In genomic region chr16:1378087-1378803, GRCh38 we compare ENCODE assay signal across 8 cellular contexts. TPM values are rescaled to one million over a fixed set of nuclear protein-coding genes. Genes with fewer than 3 reads are reported as not detected.
DNase-seq lines count a peak whose midpoint lies in the region; ATAC-seq and TF ChIP-seq lines count a peak whose summit lies in the region.

No MANE protein-coding gene starts in this region.

- DNase-seq in activated T-cell treated with anti-CD3 and anti-CD28 coated beads, Interleukin-2, amount 50 U/mL, for 24 hours, result no peak
- DNase-seq in activated T-cell treated with anti-CD3 and anti-CD28 coated beads, Interleukin-2, amount 50 U/mL, for 1 hour, result no peak
- DNase-seq in activated B cell treated with CpG ODN at 0.5 μM for 24 hours (no peak), right atrium auricular region (ENCODE audit: low spot score) (no peak), NCI-H774 (lab: John Stamatoyannopoulos, UW) (no peak)
- DNase-seq in activated effector memory CD4-positive, alpha-beta T cell treated with anti-CD3 and anti-CD28 coated beads, Interleukin-2, amount 50 U/mL, for 16 hours, result no peak

- H3K9me3 ChIP-seq in right atrium auricular region (no peaks in the 10 kb centered on the region), stomach smooth muscle (ENCODE audit: control insufficient read depth in 2 of 2, low read length in 2 of 2) (no peaks in the 10 kb centered on the region)

- CTCF ChIA-PET in activated B cell treated with CpG ODN at 0.5 μM for 24 hours (lab: Charles Lee), result interaction anchor here (0.8 to 2.7 kb wide), 4 partner anchors 9 to 161 kb away, joined by 3 to 12 read pairs (median 3); partner anchors contain the start of gene UQCC4

- H3K4me3 ChIP-seq in right atrium auricular region, result peak overlapping the region in 1 of 2 donors; percentile 70
- peak overlapping the region; percentile 31 to 66 for H3K4me3 ChIP-seq in stomach smooth muscle (ENCODE audit: low read length in 2 of 2)

- H3K27me3 ChIP-seq in right atrium auricular region (no peaks in the 10 kb centered on the region), stomach smooth muscle (ENCODE audit: control insufficient read depth in 1 of 2, insufficient read depth in 2 of 2, low read length in 2 of 2) (no peaks in the 10 kb centered on the region)

- no peak for ATAC-seq in activated B cell treated with CpG ODN at 0.5 μM for 24 hours (ENCODE audit: low read depth)
- ATAC-seq in HG02885 (IDR thresholded peaks at IDR 0.05; ENCODE audit: poor library complexity, unreplicated experiment), result no peak

- H3K27ac ChIP-seq in right atrium auricular region (peak overlapping the region; percentile 82 to 89), stomach smooth muscle (ENCODE audit: low read length) (no peak overlapping the region)

- POLR2A ChIA-PET in activated B cell treated with CpG ODN at 0.5 μM for 24 hours (lab: Charles Lee), result interaction anchor here (0.6 to 3.6 kb wide), 8 partner anchors 29 to 327 kb away, joined by 3 to 19 read pairs (median 4); partner anchors contain the start of genes CCDC154, TELO2 and UQCC4

- peak overlapping the region; percentile 89 for H3K4me3 Mint-ChIP-seq in activated T-cell treated with anti-CD3 and anti-CD28 coated beads, Interleukin-2, amount 50 U/mL, for 24 hours
- H3K4me3 Mint-ChIP-seq in activated B cell treated with CpG ODN at 0.5 μM for 24 hours, result peak overlapping the region; percentile 80

- peaks cover 30% of the 10 kb centered on the region for H3K36me3 Mint-ChIP-seq in activated T-cell treated with anti-CD3 and anti-CD28 coated beads, Interleukin-2, amount 50 U/mL, for 24 hours (ENCODE audit: low read depth)
- H3K36me3 Mint-ChIP-seq in activated B cell treated with CpG ODN at 0.5 μM for 24 hours (ENCODE audit: low read depth), result peaks cover 38% of the 10 kb centered on the region

- intact Hi-C loops in activated B cell treated with CpG ODN at 0.5 μM for 24 hours (cut with micrococcal nuclease), result no loop called here

- H3K4me1 ChIP-seq in right atrium auricular region, result peaks cover 0 to 25% of the 10 kb centered on the region in 2 donors
- H3K4me1 ChIP-seq in stomach smooth muscle (ENCODE audit: control insufficient read depth, insufficient read depth, low read length), result peaks cover 16% of the 10 kb centered on the region

- H3K36me3 ChIP-seq in right atrium auricular region, result peaks cover 5% of the 10 kb centered on the region
- H3K36me3 ChIP-seq in stomach smooth muscle (ENCODE audit: control insufficient read depth in 2 of 2, insufficient read depth in 2 of 2, low read length in 2 of 2), result peaks cover 3 to 7% of the 10 kb centered on the region in 2 donors

- TF ChIP-seq CTCF in activated B cell treated with CpG ODN at 0.5 μM for 24 hours (IDR thresholded peaks at IDR 0.05), result no peak
- TF ChIP-seq CTCF in right atrium auricular region (IDR thresholded peaks at IDR 0.05), result no peak

- peak overlapping the region; percentile 97 for H3K27ac Mint-ChIP-seq in activated T-cell treated with anti-CD3 and anti-CD28 coated beads, Interleukin-2, amount 50 U/mL, for 24 hours
- H3K27ac Mint-ChIP-seq in activated B cell treated with CpG ODN at 0.5 μM for 24 hours, result peak overlapping the region; percentile 78

- no peak overlapping the region for H3K9ac ChIP-seq in stomach smooth muscle (ENCODE audit: low read length in 2 of 2)

- H3K9me3 Mint-ChIP-seq in activated T-cell treated with anti-CD3 and anti-CD28 coated beads, Interleukin-2, amount 50 U/mL, for 24 hours, result no peaks in the 10 kb centered on the region
- no peaks in the 10 kb centered on the region for H3K9me3 Mint-ChIP-seq in activated B cell treated with CpG ODN at 0.5 μM for 24 hours

- H3K4me1 Mint-ChIP-seq in activated T-cell treated with anti-CD3 and anti-CD28 coated beads, Interleukin-2, amount 50 U/mL, for 24 hours (ENCODE audit: low read depth), result peaks cover 20% of the 10 kb centered on the region
- peaks cover 14% of the 10 kb centered on the region for H3K4me1 Mint-ChIP-seq in activated B cell treated with CpG ODN at 0.5 μM for 24 hours

- H3K27me3 Mint-ChIP-seq in activated T-cell treated with anti-CD3 and anti-CD28 coated beads, Interleukin-2, amount 50 U/mL, for 24 hours, result no peaks in the 10 kb centered on the region
- H3K27me3 Mint-ChIP-seq in activated B cell treated with CpG ODN at 0.5 μM for 24 hours, result no peaks in the 10 kb centered on the region

RNA-seq across cellular contexts. Expression of gene GNPTG, which starts 26.5 kb away (rescaled TPM):
- total RNA-seq in activated B cell treated with CpG ODN at 0.5 μM for 24 hours, result 36.3 and 40.2 TPM in 2 replicates
- 10 to 100 TPM; 31.8 to 46.7 TPM for total RNA-seq in right atrium auricular region

RNA-seq across cellular contexts. Expression of gene TSR3, which starts 26.6 kb away (rescaled TPM):
- 45.3 and 49.0 TPM in 2 replicates for total RNA-seq in activated B cell treated with CpG ODN at 0.5 μM for 24 hours
- 10 to 100 TPM; 72.8 to 73.7 TPM for total RNA-seq in right atrium auricular region

RNA-seq across cellular contexts. Expression of gene UNKL, which starts 36.3 kb away (rescaled TPM):
- total RNA-seq in activated B cell treated with CpG ODN at 0.5 μM for 24 hours, result 42.1 and 70.7 TPM in 2 replicates
- total RNA-seq in right atrium auricular region, result 10 to 100 TPM; 11.0 to 17.6 TPM

RNA-seq across cellular contexts. Expression of gene UQCC4, which starts 42.3 kb away (rescaled TPM):
- total RNA-seq in activated B cell treated with CpG ODN at 0.5 μM for 24 hours (15.4 and 18.2 TPM in 2 replicates), right atrium auricular region (10 to 100 TPM; 13.4 to 19.7 TPM)

RNA-seq across cellular contexts. Expression of gene BAIAP3, which starts 44.8 kb away (rescaled TPM):
- total RNA-seq in activated B cell treated with CpG ODN at 0.5 μM for 24 hours (6.5 and 8.5 TPM in 2 replicates), right atrium auricular region (1 to 10 TPM in 1 of 2 donors, under 1 TPM in 1; 0.35 to 2.4 TPM)
